31 cellular contexts compared by ENCODE assay signal in genomic region chr9:1768561-1768960, GRCh38.
"Had no signal": no experiment of that assay in that cellular context is flagged by ENCODE, and none has a peak within 500 bp of the region (broad histone marks: within the 10 kb centered on the region; RNA-seq: fewer than 3 reads in every experiment).

No MANE protein-coding gene starts in this region.

- H3K4me3 ChIP-seq: adrenal gland, body of pancreas, esophagus squamous epithelium, gastroesophageal sphincter, heart right ventricle, hepatocyte had no signal

- H3K4me1 Mint-ChIP-seq: activated B cell treated with CpG ODN at 0.5 μM for 24 hours; activated naive CD4-positive, alpha-beta T cell treated with anti-CD3 and anti-CD28 coated beads, Interleukin-2, amount 50 U/mL, for 24 hours; activated naive CD8-positive, alpha-beta T cell treated with anti-CD3 and anti-CD28 coated beads, Interleukin-2, amount 50 U/mL, for 24 hours; activated T-helper 17 cell treated with anti-CD3 and anti-CD28 coated beads, Interleukin-2, amount 50 U/mL, for 72 hours had no signal

- H3K27ac ChIP-seq: adrenal gland, body of pancreas, epithelial cell of prostate, esophagus squamous epithelium, gastroesophageal sphincter, heart right ventricle, hepatocyte, WERI-Rb-1 had no signal

- H3K27ac Mint-ChIP-seq: activated B cell treated with CpG ODN at 0.5 μM for 24 hours; activated CD8-positive, alpha-beta T cell treated with anti-CD3 and anti-CD28 coated beads for 36 hours; activated naive CD4-positive, alpha-beta T cell treated with anti-CD3 and anti-CD28 coated beads for 36 hours; activated naive CD4-positive, alpha-beta T cell treated with anti-CD3 and anti-CD28 coated beads, Interleukin-2, amount 50 U/mL, for 24 hours; activated naive CD8-positive, alpha-beta T cell treated with anti-CD3 and anti-CD28 coated beads for 36 hours; activated naive CD8-positive, alpha-beta T cell treated with anti-CD3 and anti-CD28 coated beads, Interleukin-2, amount 50 U/mL, for 24 hours; activated T-helper 17 cell treated with anti-CD3 and anti-CD28 coated beads, Interleukin-2, amount 50 U/mL, for 72 hours; effector memory CD8-positive, alpha-beta T cell had no signal

- ATAC-seq: activated CD4-positive, CD25-positive, alpha-beta regulatory T cell treated with anti-CD3 and anti-CD28 coated beads, Interleukin-2, amount 50 U/mL, for 24 hours; activated CD8-positive, alpha-beta T cell treated with anti-CD3 and anti-CD28 coated beads for 36 hours; activated naive CD8-positive, alpha-beta T cell treated with anti-CD3 and anti-CD28 coated beads, Interleukin-2, amount 50 U/mL, for 24 hours; activated T-cell treated with anti-CD3 and anti-CD28 coated beads, Interleukin-2, amount 50 U/mL, for 4 hours; activated T-helper 17 cell treated with anti-CD3 and anti-CD28 coated beads, Interleukin-2, amount 50 U/mL, for 72 hours; body of pancreas; effector memory CD8-positive, alpha-beta T cell; gastroesophageal sphincter; heart right ventricle had no signal

- H3K36me3 ChIP-seq: adrenal gland, esophagus squamous epithelium, gastroesophageal sphincter, heart right ventricle, WERI-Rb-1 had no signal

- H3K27me3 ChIP-seq: adrenal gland, body of pancreas, hepatocyte had no signal

- H3K4me3 Mint-ChIP-seq: activated B cell treated with CpG ODN at 0.5 μM for 24 hours; activated CD8-positive, alpha-beta T cell treated with anti-CD3 and anti-CD28 coated beads for 36 hours; activated naive CD4-positive, alpha-beta T cell treated with anti-CD3 and anti-CD28 coated beads for 36 hours; activated naive CD4-positive, alpha-beta T cell treated with anti-CD3 and anti-CD28 coated beads, Interleukin-2, amount 50 U/mL, for 24 hours; activated naive CD8-positive, alpha-beta T cell treated with anti-CD3 and anti-CD28 coated beads for 36 hours; activated naive CD8-positive, alpha-beta T cell treated with anti-CD3 and anti-CD28 coated beads, Interleukin-2, amount 50 U/mL, for 24 hours; activated T-cell treated with anti-CD3 and anti-CD28 coated beads, Interleukin-2, amount 50 U/mL, for 4 hours; activated T-helper 17 cell treated with anti-CD3 and anti-CD28 coated beads, Interleukin-2, amount 50 U/mL, for 72 hours; effector memory CD8-positive, alpha-beta T cell had no signal

- H3K9me3 Mint-ChIP-seq: activated CD8-positive, alpha-beta T cell treated with anti-CD3 and anti-CD28 coated beads for 36 hours; activated naive CD4-positive, alpha-beta T cell treated with anti-CD3 and anti-CD28 coated beads for 36 hours; activated naive CD8-positive, alpha-beta T cell treated with anti-CD3 and anti-CD28 coated beads, Interleukin-2, amount 50 U/mL, for 24 hours; activated T-cell treated with anti-CD3 and anti-CD28 coated beads, Interleukin-2, amount 50 U/mL, for 4 hours; activated T-helper 17 cell treated with anti-CD3 and anti-CD28 coated beads, Interleukin-2, amount 50 U/mL, for 72 hours; effector memory CD8-positive, alpha-beta T cell had no signal

- H3K4me1 ChIP-seq: adrenal gland, body of pancreas, gastroesophageal sphincter, heart right ventricle had no signal

- H3K9me3 ChIP-seq: adrenal gland, body of pancreas, esophagus squamous epithelium had no signal

- H3K36me3 Mint-ChIP-seq: activated naive CD4-positive, alpha-beta T cell treated with anti-CD3 and anti-CD28 coated beads, Interleukin-2, amount 50 U/mL, for 24 hours; activated naive CD8-positive, alpha-beta T cell treated with anti-CD3 and anti-CD28 coated beads for 36 hours had no signal

- DNase-seq: activated B cell treated with CpG ODN at 0.5 μM for 24 hours; activated CD4-positive, alpha-beta T cell treated with anti-CD3 and anti-CD28 coated beads for 48 hours; activated CD4-positive, alpha-beta T cell treated with anti-CD3 and anti-CD28 coated beads, Interleukin-2, amount 50 U/mL, for 1 hour; activated CD4-positive, alpha-beta T cell treated with anti-CD3 and anti-CD28 coated beads, Interleukin-2, amount 50 U/mL, for 48 hours; activated CD8-positive, alpha-beta memory T cell treated with anti-CD3 and anti-CD28 coated beads for 24 hours; activated CD8-positive, alpha-beta T cell treated with anti-CD3 and anti-CD28 coated beads for 36 hours; activated effector memory CD4-positive, alpha-beta T cell treated with anti-CD3 and anti-CD28 coated beads, Interleukin-2, amount 50 U/mL, for 16 hours; activated naive CD4-positive, alpha-beta T cell treated with anti-CD3 and anti-CD28 coated beads for 36 hours; activated naive CD8-positive, alpha-beta T cell treated with anti-CD3 and anti-CD28 coated beads for 36 hours; activated naive CD8-positive, alpha-beta T cell treated with anti-CD3 and anti-CD28 coated beads, Interleukin-2, amount 50 U/mL, for 24 hours; activated T-cell treated with anti-CD3 and anti-CD28 coated beads, Interleukin-2, amount 50 U/mL, for 4 hours; adrenal gland; amygdala; aorta; body of pancreas; caudate nucleus; cortex of kidney; dermis blood vessel endothelial cell; effector CD4-positive, alpha-beta T cell; effector memory CD8-positive, alpha-beta T cell; esophagus squamous epithelium; foreskin melanocyte; heart right ventricle; T-helper 2 cell; WERI-Rb-1 had no signal
